ENCODE assay signal across 1 cellular context in the genomic region with DNA sequence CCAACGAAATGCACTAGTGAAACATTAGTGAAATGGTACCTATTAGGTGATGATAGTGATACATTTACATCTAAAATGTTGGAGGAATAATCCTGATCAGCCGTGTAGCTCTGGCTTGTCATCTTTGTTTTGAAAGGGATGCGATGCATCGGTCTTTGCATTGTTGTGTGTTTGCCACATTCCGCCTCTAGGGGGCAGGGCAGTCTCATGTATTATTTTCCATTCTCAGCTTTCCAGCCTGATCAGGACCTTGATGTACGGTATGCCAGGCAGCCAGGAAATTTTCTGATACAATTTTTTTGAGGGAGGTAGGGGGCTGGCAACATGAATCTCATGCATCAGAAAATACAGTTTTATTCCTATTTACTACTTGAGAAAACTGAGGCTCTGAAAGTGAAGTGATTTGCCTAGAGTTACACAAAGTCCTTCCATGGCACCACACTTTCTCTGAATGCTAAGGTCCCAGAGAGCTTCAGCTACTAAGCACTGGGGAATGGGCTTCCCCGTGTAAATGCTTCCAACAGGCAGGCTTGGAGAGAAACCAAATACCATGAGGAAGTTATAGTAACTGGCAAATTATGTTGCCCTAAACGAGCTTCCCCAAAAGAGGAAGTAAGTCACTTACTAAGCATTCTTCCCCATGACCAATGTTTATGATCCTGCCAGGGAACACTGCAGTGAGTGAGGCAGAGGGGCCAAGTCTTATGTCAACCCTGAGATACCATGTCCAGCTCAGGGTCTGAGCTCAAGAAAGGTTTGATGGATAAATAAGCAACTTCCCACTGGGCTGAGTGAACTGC.
TF ChIP-seq lines count a peak whose summit lies in the region.

No MANE protein-coding gene starts in this region.

TF ChIP-seq in GM23338, 12 proteins besides CTCF, POLR2A, EP300 and RAD21 (continued from another document):
- TF ChIP-seq, protein P1, sequence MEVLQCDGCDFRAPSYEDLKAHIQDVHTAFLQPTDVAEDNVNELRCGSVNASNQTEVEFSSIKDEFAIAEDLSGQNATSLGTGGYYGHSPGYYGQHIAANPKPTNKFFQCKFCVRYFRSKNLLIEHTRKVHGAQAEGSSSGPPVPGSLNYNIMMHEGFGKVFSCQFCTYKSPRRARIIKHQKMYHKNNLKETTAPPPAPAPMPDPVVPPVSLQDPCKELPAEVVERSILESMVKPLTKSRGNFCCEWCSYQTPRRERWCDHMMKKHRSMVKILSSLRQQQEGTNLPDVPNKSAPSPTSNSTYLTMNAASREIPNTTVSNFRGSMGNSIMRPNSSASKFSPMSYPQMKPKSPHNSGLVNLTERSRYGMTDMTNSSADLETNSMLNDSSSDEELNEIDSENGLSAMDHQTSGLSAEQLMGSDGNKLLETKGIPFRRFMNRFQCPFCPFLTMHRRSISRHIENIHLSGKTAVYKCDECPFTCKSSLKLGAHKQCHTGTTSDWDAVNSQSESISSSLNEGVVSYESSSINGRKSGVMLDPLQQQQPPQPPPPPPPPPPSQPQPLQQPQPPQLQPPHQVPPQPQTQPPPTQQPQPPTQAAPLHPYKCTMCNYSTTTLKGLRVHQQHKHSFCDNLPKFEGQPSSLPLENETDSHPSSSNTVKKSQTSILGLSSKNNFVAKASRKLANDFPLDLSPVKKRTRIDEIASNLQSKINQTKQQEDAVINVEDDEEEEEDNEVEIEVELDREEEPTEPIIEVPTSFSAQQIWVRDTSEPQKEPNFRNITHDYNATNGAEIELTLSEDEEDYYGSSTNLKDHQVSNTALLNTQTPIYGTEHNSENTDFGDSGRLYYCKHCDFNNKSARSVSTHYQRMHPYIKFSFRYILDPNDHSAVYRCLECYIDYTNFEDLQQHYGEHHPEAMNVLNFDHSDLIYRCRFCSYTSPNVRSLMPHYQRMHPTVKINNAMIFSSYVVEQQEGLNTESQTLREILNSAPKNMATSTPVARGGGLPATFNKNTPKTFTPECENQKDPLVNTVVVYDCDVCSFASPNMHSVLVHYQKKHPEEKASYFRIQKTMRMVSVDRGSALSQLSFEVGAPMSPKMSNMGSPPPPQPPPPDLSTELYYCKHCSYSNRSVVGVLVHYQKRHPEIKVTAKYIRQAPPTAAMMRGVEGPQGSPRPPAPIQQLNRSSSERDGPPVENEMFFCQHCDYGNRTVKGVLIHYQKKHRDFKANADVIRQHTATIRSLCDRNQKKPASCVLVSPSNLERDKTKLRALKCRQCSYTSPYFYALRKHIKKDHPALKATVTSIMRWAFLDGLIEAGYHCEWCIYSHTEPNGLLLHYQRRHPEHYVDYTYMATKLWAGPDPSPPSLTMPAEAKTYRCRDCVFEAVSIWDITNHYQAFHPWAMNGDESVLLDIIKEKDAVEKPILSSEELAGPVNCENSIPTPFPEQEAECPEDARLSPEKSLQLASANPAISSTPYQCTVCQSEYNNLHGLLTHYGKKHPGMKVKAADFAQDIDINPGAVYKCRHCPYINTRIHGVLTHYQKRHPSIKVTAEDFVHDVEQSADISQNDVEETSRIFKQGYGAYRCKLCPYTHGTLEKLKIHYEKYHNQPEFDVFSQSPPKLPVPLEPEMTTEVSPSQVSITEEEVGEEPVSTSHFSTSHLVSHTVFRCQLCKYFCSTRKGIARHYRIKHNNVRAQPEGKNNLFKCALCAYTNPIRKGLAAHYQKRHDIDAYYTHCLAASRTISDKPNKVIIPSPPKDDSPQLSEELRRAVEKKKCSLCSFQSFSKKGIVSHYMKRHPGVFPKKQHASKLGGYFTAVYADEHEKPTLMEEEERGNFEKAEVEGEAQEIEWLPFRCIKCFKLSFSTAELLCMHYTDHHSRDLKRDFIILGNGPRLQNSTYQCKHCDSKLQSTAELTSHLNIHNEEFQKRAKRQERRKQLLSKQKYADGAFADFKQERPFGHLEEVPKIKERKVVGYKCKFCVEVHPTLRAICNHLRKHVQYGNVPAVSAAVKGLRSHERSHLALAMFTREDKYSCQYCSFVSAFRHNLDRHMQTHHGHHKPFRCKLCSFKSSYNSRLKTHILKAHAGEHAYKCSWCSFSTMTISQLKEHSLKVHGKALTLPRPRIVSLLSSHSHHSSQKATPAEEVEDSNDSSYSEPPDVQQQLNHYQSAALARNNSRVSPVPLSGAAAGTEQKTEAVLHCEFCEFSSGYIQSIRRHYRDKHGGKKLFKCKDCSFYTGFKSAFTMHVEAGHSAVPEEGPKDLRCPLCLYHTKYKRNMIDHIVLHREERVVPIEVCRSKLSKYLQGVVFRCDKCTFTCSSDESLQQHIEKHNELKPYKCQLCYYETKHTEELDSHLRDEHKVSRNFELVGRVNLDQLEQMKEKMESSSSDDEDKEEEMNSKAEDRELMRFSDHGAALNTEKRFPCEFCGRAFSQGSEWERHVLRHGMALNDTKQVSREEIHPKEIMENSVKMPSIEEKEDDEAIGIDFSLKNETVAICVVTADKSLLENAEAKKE (CRISPR knock-in tag; IDR thresholded peaks at IDR 0.05) = no peak
- no peak for TF ChIP-seq EZH2phosphoT487 (IDR thresholded peaks at IDR 0.05; ENCODE audit: unreplicated experiment)
